ENCODE assay signal across 14 cellular contexts in genomic region chr22:30248484-30248883, GRCh38. TPM values are rescaled to one million over a fixed set of nuclear protein-coding genes. Genes with fewer than 3 reads are reported as not detected.
DNase-seq lines count a peak whose midpoint lies in the region; ATAC-seq, FAIRE-seq and TF ChIP-seq lines count a peak whose summit lies in the region.
"Had no signal": no experiment of that assay in that cellular context is flagged by ENCODE, and none has a peak within 500 bp of the region (broad histone marks: within the 10 kb centered on the region; RNA-seq: fewer than 3 reads in every experiment).

No MANE protein-coding gene starts in this region.

- H3K27ac ChIP-seq in HepG2 (ENCODE audit: extremely low read length, insufficient read depth, low read length) = no peak overlapping the region
- no peak overlapping the region for H3K27ac ChIP-seq in right lobe of liver
- H3K27ac ChIP-seq in vagina = peak overlapping the region; percentile 73
- H3K27ac ChIP-seq: prostate gland had no signal

- in situ Hi-C loops in HepG2 (cut with HindIII; ENCODE audit: extremely low pct_ligation_motif_present, low pct_unique_long_range_greater_than_20kb) = no loop called here

- H3K4me3 Mint-ChIP-seq in activated T-helper 1 cell treated with anti-CD3 and anti-CD28 coated beads, Interleukin-12 subunit alpha, Interleukin-12 subunit beta, Interleukin-2, Interleukin-4 antibody, amounts not matched to agents 30 ng/mL and 10 ng/mL and 1 ng/mL, durations not matched to agents 14 hours and 24 hours and 36 hours = peak overlapping the region; percentile 51
- peak overlapping the region; percentile 34 for H3K4me3 Mint-ChIP-seq in mesothelial cell of epicardium

- no peak for TF ChIP-seq CTCF in HepG2 (CRISPR knock-in tag; IDR thresholded peaks at IDR 0.05)
- TF ChIP-seq CTCF in right lobe of liver (IDR thresholded peaks at IDR 0.05) = no peak
- TF ChIP-seq CTCF in mesothelial cell of epicardium (IDR thresholded peaks at IDR 0.05; ENCODE audit: unreplicated experiment) = no peak
- no peak for TF ChIP-seq CTCF in vagina (IDR thresholded peaks at IDR 0.05)

- H3K27me3 Mint-ChIP-seq in activated T-helper 1 cell treated with anti-CD3 and anti-CD28 coated beads, Interleukin-12 subunit alpha, Interleukin-12 subunit beta, Interleukin-2, Interleukin-4 antibody, amounts not matched to agents 30 ng/mL and 10 ng/mL and 1 ng/mL, durations not matched to agents 14 hours and 24 hours and 36 hours (ENCODE audit: insufficient read depth) = no peaks in the 10 kb centered on the region
- no peaks in the 10 kb centered on the region for H3K27me3 Mint-ChIP-seq in mesothelial cell of epicardium (ENCODE audit: low read depth)

- TF ChIP-seq POLR2A in HepG2 (IDR thresholded peaks at IDR 0.05; ENCODE audit: insufficient read depth in 1 of 2, low read depth in 2 of 2, low read length in 2 of 2) = no peak
- no peak for TF ChIP-seq POLR2A in right lobe of liver (IDR thresholded peaks at IDR 0.05)
- no peak for TF ChIP-seq POLR2A in vagina (IDR thresholded peaks at IDR 0.05)

- H3K9me3 Mint-ChIP-seq in activated T-helper 1 cell treated with anti-CD3 and anti-CD28 coated beads, Interleukin-12 subunit alpha, Interleukin-12 subunit beta, Interleukin-2, Interleukin-4 antibody, amounts not matched to agents 30 ng/mL and 10 ng/mL and 1 ng/mL, durations not matched to agents 14 hours and 24 hours and 36 hours = no peaks in the 10 kb centered on the region
- H3K9me3 Mint-ChIP-seq in mesothelial cell of epicardium = no peaks in the 10 kb centered on the region

- peak overlapping the region; percentile 65 for H3K9ac ChIP-seq in HepG2 (ENCODE audit: insufficient read depth, low read depth, low read length)

- peak overlapping the region; percentile 49 for H3K27ac Mint-ChIP-seq in activated T-helper 1 cell treated with anti-CD3 and anti-CD28 coated beads, Interleukin-12 subunit alpha, Interleukin-12 subunit beta, Interleukin-2, Interleukin-4 antibody, amounts not matched to agents 30 ng/mL and 10 ng/mL and 1 ng/mL, durations not matched to agents 14 hours and 24 hours and 36 hours
- H3K27ac Mint-ChIP-seq in mesothelial cell of epicardium = peak overlapping the region; percentile 10

- no peaks in the 10 kb centered on the region for H3K9me3 ChIP-seq in HepG2 (ENCODE audit: low read length)
- H3K9me3 ChIP-seq in right lobe of liver = no peaks in the 10 kb centered on the region
- H3K9me3 ChIP-seq in vagina = no peaks in the 10 kb centered on the region
- H3K9me3 ChIP-seq: prostate gland had no signal

- peaks cover 67% of the 10 kb centered on the region for H3K4me1 Mint-ChIP-seq in activated T-helper 1 cell treated with anti-CD3 and anti-CD28 coated beads, Interleukin-12 subunit alpha, Interleukin-12 subunit beta, Interleukin-2, Interleukin-4 antibody, amounts not matched to agents 30 ng/mL and 10 ng/mL and 1 ng/mL, durations not matched to agents 14 hours and 24 hours and 36 hours (ENCODE audit: low read depth)
- peaks cover 54% of the 10 kb centered on the region for H3K4me1 Mint-ChIP-seq in mesothelial cell of epicardium

- peak overlapping the region; percentile 74 for H3K4me2 ChIP-seq in HepG2 (ENCODE audit: low read depth, low read length)

- WGBS in HepG2 (ENCODE audit: low lambda C conversion rate) = 57% methylated on average over 6 of the region's 6 CpGs
- WGBS in right lobe of liver (ENCODE audit: insufficient coverage, low coverage, low lambda C conversion rate, missing lambda C conversion rate) = 30% methylated on average over 4 of the region's 6 CpGs

- H3K36me3 ChIP-seq in HepG2 (replicated peaks in 1 of 2; ENCODE audit: control insufficient read depth in 1 of 2, insufficient read depth in 2 of 2, low read length in 2 of 2) = no peaks in the 10 kb centered on the region
- no peaks in the 10 kb centered on the region for H3K36me3 ChIP-seq in right lobe of liver
- no peaks in the 10 kb centered on the region for H3K36me3 ChIP-seq in vagina
- H3K36me3 ChIP-seq: prostate gland had no signal

- ATAC-seq in HepG2 (no peak), right lobe of liver (no peak), GM21515 (IDR thresholded peaks at IDR 0.05; ENCODE audit: unreplicated experiment) (no peak)

- no peaks in the 10 kb centered on the region for H4K20me1 ChIP-seq in HepG2 (ENCODE audit: insufficient read depth, low read length)

- no peak for TF ChIP-seq EP300 in HepG2 (IDR thresholded peaks at IDR 0.05; ENCODE audit: low read depth in 2 of 2, low read length in 2 of 2)
- no peak for TF ChIP-seq EP300 in HepG2 (CRISPR knock-in tag; IDR thresholded peaks at IDR 0.05; ENCODE audit: borderline replicate concordance)

- peak overlapping the region; percentile 24 to 67 (median 49); a peak in 5 of 6 replicates for H3K4me3 ChIP-seq in HepG2 (replicated peaks in 1 of 3; ENCODE audit: insufficient read depth in 1 of 3, low read depth in 2 of 3, low read length in 3 of 3)
- no peak overlapping the region for H3K4me3 ChIP-seq in right lobe of liver
- peak overlapping the region in 1 of 2 donors; percentile 15 for H3K4me3 ChIP-seq in vagina
- H3K4me3 ChIP-seq: prostate gland had no signal

- H3K4me1 ChIP-seq in HepG2 (ENCODE audit: insufficient read depth, low read length) (peaks cover 65% of the 10 kb centered on the region), right lobe of liver (peaks cover 0 to 6% (median 0%) of the 10 kb centered on the region in 4 donors), vagina (peaks cover 63% of the 10 kb centered on the region)
- H3K4me1 ChIP-seq: prostate gland had no signal

- no peaks in the 10 kb centered on the region for H3K79me2 ChIP-seq in HepG2 (ENCODE audit: insufficient read depth, low read length)

- no TSS peak for BruUV-seq in HepG2 (replicated peaks; lab: Mats Ljungman, UMichigan)

- H3K27me3 ChIP-seq in HepG2 (ENCODE audit: control insufficient read depth in 1 of 2, insufficient read depth in 2 of 2, low read length in 2 of 2) (no peaks in the 10 kb centered on the region), right lobe of liver (no peaks in the 10 kb centered on the region), vagina (no peaks in the 10 kb centered on the region)

- CTCF ChIA-PET in HepG2 (lab: Yijun Ruan, JAX; ENCODE audit: low intra/inter-chr PET ratio, low total read pairs) = no interaction called here

- no peak for DNase-seq in HepG2 (ENCODE audit: low spot score)
- DNase-seq in right lobe of liver = no peak
- no peak for DNase-seq in activated T-helper 1 cell treated with anti-CD3 and anti-CD28 coated beads, Interleukin-12 subunit alpha, Interleukin-12 subunit beta, Interleukin-2, Interleukin-4 antibody, amounts not matched to agents 30 ng/mL and 10 ng/mL and 1 ng/mL, durations not matched to agents 14 hours and 24 hours and 36 hours (ENCODE audit: low spot score)
- DNase-seq in mesothelial cell of epicardium (ENCODE audit: low spot score in 2 of 2, unreplicated experiment in 2 of 2) = no peak
- no peak for DNase-seq in vagina (ENCODE audit: extremely low spot score in 2 of 2)
- DNase-seq in NCI-H2196 (lab: John Stamatoyannopoulos, UW; ENCODE audit: unreplicated experiment) = no peak
- DNase-seq in ecto neural progenitor cell (ENCODE audit: low spot score) = no peak
- DNase-seq: caudate nucleus; GF-D8; NCI-H1417 treated with DMSO at 0.1 percent for 48 hours; NCI-H345; stimulated activated CD4-positive, alpha-beta T cell treated with anti-CD3 and anti-CD28 coated beads, Interleukin-1b, Interleukin-23, amount 100 ng/mL, for 48 hours had no signal

- intact Hi-C loops in HepG2 (cut with micrococcal nuclease; ENCODE audit: unreplicated experiment) (no loop called here), right lobe of liver (cut with DNase I) (no loop called here), vagina (cut with DNase I) (no loop called here)
- intact Hi-C loops in activated T-helper 1 cell treated with anti-CD3 and anti-CD28 coated beads, Interleukin-12 subunit alpha, Interleukin-12 subunit beta, Interleukin-2, Interleukin-4 antibody, amounts not matched to agents 30 ng/mL and 10 ng/mL and 1 ng/mL, durations not matched to agents 14 hours and 24 hours and 36 hours (cut with micrococcal nuclease) = no loop called here

- H2AFZ ChIP-seq in HepG2 (ENCODE audit: low read length) = no peak overlapping the region

- no peak for TF ChIP-seq RAD21 in HepG2 (CRISPR knock-in tag; IDR thresholded peaks at IDR 0.05)

- POLR2A ChIA-PET in HepG2 (lab: Yijun Ruan, JAX) = interaction anchor here (0.6 to 1.1 kb wide), 3 partner anchors 14 to 65 kb away, joined by 3 read pairs; no protein-coding TSS in a partner anchor

- no peak for FAIRE-seq in HepG2 (lab: Jason Lieb, UNC)

- peaks cover 24% of the 10 kb centered on the region for H3K36me3 Mint-ChIP-seq in activated T-helper 1 cell treated with anti-CD3 and anti-CD28 coated beads, Interleukin-12 subunit alpha, Interleukin-12 subunit beta, Interleukin-2, Interleukin-4 antibody, amounts not matched to agents 30 ng/mL and 10 ng/mL and 1 ng/mL, durations not matched to agents 14 hours and 24 hours and 36 hours (ENCODE audit: low read depth)
- H3K36me3 Mint-ChIP-seq in mesothelial cell of epicardium = peaks cover 6% of the 10 kb centered on the region

RNA-seq across cellular contexts. Expression of gene LIF, which starts 1.9 kb away (rescaled TPM):
- total RNA-seq in HepG2 (2016; rRNA removed; fragmentation: Illumina TruSeq; extraction: Trizol) = 1.5 and 3.6 TPM in 2 replicates
- total RNA-seq in HepG2 (2016; cell fraction: cytosol; rRNA removed; fragmentation: Illumina TruSeq; extraction: Trizol; ENCODE audit: low read depth) = 0.53 and 1.6 TPM in 2 replicates
- 1.7 and 3.2 TPM in 2 replicates for total RNA-seq in HepG2 (2016; cell fraction: insoluble cytoplasmic fraction; rRNA removed; fragmentation: Illumina TruSeq; extraction: Trizol)
- total RNA-seq in HepG2 (2016; cell fraction: membrane; rRNA removed; fragmentation: Illumina TruSeq; extraction: Trizol) = 2.6 TPM in 2 replicates
- 5.2 and 5.5 TPM in 2 replicates for total RNA-seq in HepG2 (2016; cell fraction: nucleus; rRNA removed; fragmentation: Illumina TruSeq; extraction: Trizol)
- 8.5 and 12.1 TPM in 2 replicates for polyA plus RNA-seq in HepG2 (2011; rRNA removed)
- 3.0 and 4.2 TPM in 2 replicates for polyA plus RNA-seq in HepG2 (2011; cell fraction: cytosol; rRNA removed)
- polyA plus RNA-seq in HepG2 (2011; cell fraction: nucleus; rRNA removed) = 48.8 and 59.2 TPM in 2 replicates
- 1.4 and 5.2 TPM in 2 replicates for polyA plus RNA-seq in HepG2 (2012)
- 0.17 and 0.26 TPM in 2 replicates for polyA plus RNA-seq in HepG2 (2016; cell fraction: cytosol; fragmentation: Illumina TruSeq; extraction: Trizol; ENCODE audit: low read depth)
- 1.1 and 1.3 TPM in 2 replicates for polyA plus RNA-seq in HepG2 (2016; cell fraction: insoluble cytoplasmic fraction; fragmentation: Illumina TruSeq; extraction: Trizol; ENCODE audit: low read depth)
- 0.64 and 0.93 TPM in 2 replicates for polyA plus RNA-seq in HepG2 (2016; cell fraction: membrane; fragmentation: Illumina TruSeq; extraction: Trizol; ENCODE audit: low read depth)
- 13.6 and 20.3 TPM in 2 replicates for polyA plus RNA-seq in HepG2 (2016; cell fraction: nucleus; fragmentation: Illumina TruSeq; extraction: Trizol; ENCODE audit: insufficient read depth, low read depth)
- 11.5 and 35.1 TPM in 2 replicates for polyA minus RNA-seq in HepG2 (2011; rRNA and poly(A)+ RNA removed; ENCODE audit: low replicate concordance)
- 3.8 and 5.5 TPM in 2 replicates for polyA minus RNA-seq in HepG2 (2011; cell fraction: cytosol; rRNA and poly(A)+ RNA removed)
- polyA minus RNA-seq in HepG2 (2011; cell fraction: nucleus; rRNA and poly(A)+ RNA removed) = 4.1 and 7.1 TPM in 2 replicates
- 1 to 10 TPM in 3 of 6 experiments, under 1 TPM in 1, not detected in 2; 0.15 to 2.0 (median 1.6) TPM for total RNA-seq in right lobe of liver
- total RNA-seq in activated T-helper 1 cell treated with anti-CD3 and anti-CD28 coated beads, Interleukin-12 subunit alpha, Interleukin-12 subunit beta, Interleukin-2, Interleukin-4 antibody, amounts not matched to agents 30 ng/mL and 10 ng/mL and 1 ng/mL, durations not matched to agents 14 hours and 24 hours and 36 hours = 450 and 455 TPM in 2 replicates
- 15.4 to 16.9 TPM (median 15.8 TPM) in 3 replicates for total RNA-seq in mesothelial cell of epicardium
- 0.49 TPM for total RNA-seq in vagina

RNA-seq across cellular contexts. Expression of gene OSM, which starts 18.2 kb away (rescaled TPM):
- total RNA-seq in HepG2 (2016; rRNA removed; fragmentation: Illumina TruSeq; extraction: Trizol) (not detected in 2 replicates), right lobe of liver (under 1 TPM in 4 of 6 experiments, not detected in 2; 0.10 to 0.75 (median 0.19) TPM), mesothelial cell of epicardium (not detected in 3 replicates), vagina (not detected)
- total RNA-seq in HepG2 (2016; cell fraction: cytosol; rRNA removed; fragmentation: Illumina TruSeq; extraction: Trizol; ENCODE audit: low read depth) = not detected in 2 replicates
- total RNA-seq in HepG2 (2016; cell fraction: insoluble cytoplasmic fraction; rRNA removed; fragmentation: Illumina TruSeq; extraction: Trizol) = not detected in 2 replicates
- total RNA-seq in HepG2 (2016; cell fraction: membrane; rRNA removed; fragmentation: Illumina TruSeq; extraction: Trizol) = not detected in 2 replicates
- total RNA-seq in HepG2 (2016; cell fraction: nucleus; rRNA removed; fragmentation: Illumina TruSeq; extraction: Trizol) = not detected in 2 replicates
- 0.07 TPM in 1 of 2 replicates, not detected in the other for polyA plus RNA-seq in HepG2 (2011; rRNA removed)
- polyA plus RNA-seq in HepG2 (2011; cell fraction: cytosol; rRNA removed) = 0.05 TPM in 1 of 2 replicates, not detected in the other
- not detected in 2 replicates for polyA plus RNA-seq in HepG2 (2011; cell fraction: nucleus; rRNA removed)
- 0.07 TPM in 1 of 2 replicates, not detected in the other for polyA plus RNA-seq in HepG2 (2012)
- polyA plus RNA-seq in HepG2 (2016; cell fraction: cytosol; fragmentation: Illumina TruSeq; extraction: Trizol; ENCODE audit: low read depth) = not detected in 2 replicates
- polyA plus RNA-seq in HepG2 (2016; cell fraction: insoluble cytoplasmic fraction; fragmentation: Illumina TruSeq; extraction: Trizol; ENCODE audit: low read depth) = not detected in 2 replicates
- polyA plus RNA-seq in HepG2 (2016; cell fraction: membrane; fragmentation: Illumina TruSeq; extraction: Trizol; ENCODE audit: low read depth) = not detected in 2 replicates
- not detected in 2 replicates for polyA plus RNA-seq in HepG2 (2016; cell fraction: nucleus; fragmentation: Illumina TruSeq; extraction: Trizol; ENCODE audit: insufficient read depth, low read depth)
- polyA minus RNA-seq in HepG2 (2011; rRNA and poly(A)+ RNA removed; ENCODE audit: low replicate concordance) = not detected in 2 replicates
- polyA minus RNA-seq in HepG2 (2011; cell fraction: cytosol; rRNA and poly(A)+ RNA removed) = not detected in 2 replicates
- not detected in 2 replicates for polyA minus RNA-seq in HepG2 (2011; cell fraction: nucleus; rRNA and poly(A)+ RNA removed)
- 76.7 and 78.3 TPM in 2 replicates for total RNA-seq in activated T-helper 1 cell treated with anti-CD3 and anti-CD28 coated beads, Interleukin-12 subunit alpha, Interleukin-12 subunit beta, Interleukin-2, Interleukin-4 antibody, amounts not matched to agents 30 ng/mL and 10 ng/mL and 1 ng/mL, durations not matched to agents 14 hours and 24 hours and 36 hours

RNA-seq across cellular contexts. Expression of gene CASTOR1, which starts 40.8 kb away (rescaled TPM):
- 1.1 and 2.6 TPM in 2 replicates for total RNA-seq in HepG2 (2016; rRNA removed; fragmentation: Illumina TruSeq; extraction: Trizol)
- 0.81 and 0.88 TPM in 2 replicates for total RNA-seq in HepG2 (2016; cell fraction: cytosol; rRNA removed; fragmentation: Illumina TruSeq; extraction: Trizol; ENCODE audit: low read depth)
- 0.70 and 1.2 TPM in 2 replicates for total RNA-seq in HepG2 (2016; cell fraction: insoluble cytoplasmic fraction; rRNA removed; fragmentation: Illumina TruSeq; extraction: Trizol)
- 2.4 and 2.9 TPM in 2 replicates for total RNA-seq in HepG2 (2016; cell fraction: membrane; rRNA removed; fragmentation: Illumina TruSeq; extraction: Trizol)
- 1.6 and 2.3 TPM in 2 replicates for total RNA-seq in HepG2 (2016; cell fraction: nucleus; rRNA removed; fragmentation: Illumina TruSeq; extraction: Trizol)
- polyA plus RNA-seq in HepG2 (2011; rRNA removed) = 4.4 and 6.2 TPM in 2 replicates
- 2.6 and 3.9 TPM in 2 replicates for polyA plus RNA-seq in HepG2 (2011; cell fraction: cytosol; rRNA removed)
- polyA plus RNA-seq in HepG2 (2011; cell fraction: nucleus; rRNA removed) = 14.3 and 18.8 TPM in 2 replicates
- 2.3 and 2.7 TPM in 2 replicates for polyA plus RNA-seq in HepG2 (2012)
- polyA plus RNA-seq in HepG2 (2016; cell fraction: cytosol; fragmentation: Illumina TruSeq; extraction: Trizol; ENCODE audit: low read depth) = 0.41 and 0.72 TPM in 2 replicates
- polyA plus RNA-seq in HepG2 (2016; cell fraction: insoluble cytoplasmic fraction; fragmentation: Illumina TruSeq; extraction: Trizol; ENCODE audit: low read depth) = 0.73 and 1.3 TPM in 2 replicates
- 0.99 and 1.3 TPM in 2 replicates for polyA plus RNA-seq in HepG2 (2016; cell fraction: membrane; fragmentation: Illumina TruSeq; extraction: Trizol; ENCODE audit: low read depth)
- 2.4 TPM in 1 of 2 replicates, not detected in the other for polyA plus RNA-seq in HepG2 (2016; cell fraction: nucleus; fragmentation: Illumina TruSeq; extraction: Trizol; ENCODE audit: insufficient read depth, low read depth)
- polyA minus RNA-seq in HepG2 (2011; rRNA and poly(A)+ RNA removed; ENCODE audit: low replicate concordance) = 1.4 and 5.7 TPM in 2 replicates
- 0.97 and 1.6 TPM in 2 replicates for polyA minus RNA-seq in HepG2 (2011; cell fraction: cytosol; rRNA and poly(A)+ RNA removed)
- polyA minus RNA-seq in HepG2 (2011; cell fraction: nucleus; rRNA and poly(A)+ RNA removed) = 2.3 and 2.9 TPM in 2 replicates
- 1 to 10 TPM in 5 of 6 experiments, under 1 TPM in 1; 0.86 to 8.6 (median 4.0) TPM for total RNA-seq in right lobe of liver
- 5.6 and 8.8 TPM in 2 replicates for total RNA-seq in activated T-helper 1 cell treated with anti-CD3 and anti-CD28 coated beads, Interleukin-12 subunit alpha, Interleukin-12 subunit beta, Interleukin-2, Interleukin-4 antibody, amounts not matched to agents 30 ng/mL and 10 ng/mL and 1 ng/mL, durations not matched to agents 14 hours and 24 hours and 36 hours
- total RNA-seq in mesothelial cell of epicardium = 10.9 to 13.5 TPM (median 13.5 TPM) in 3 replicates
- total RNA-seq in vagina = 51.8 TPM

Comparison
In these comparisons a context has a peak if more than half of its experiments do, and no peak if none do; other contexts are left out.
1. H3K4me3 ChIP-seq: peak in HepG2 (3 of 3); none in right lobe of liver (0 of 3).
2. RNA of gene LIF, which starts 1.9 kb away (total RNA-seq): 450 to 455 TPM in activated T-helper 1 cell treated with anti-CD3 and anti-CD28 coated beads, Interleukin-12 subunit alpha, Interleukin-12 subunit beta, Interleukin-2, Interleukin-4 antibody, amounts not matched to agents 30 ng/mL and 10 ng/mL and 1 ng/mL, durations not matched to agents 14 hours and 24 hours and 36 hours; 15.4 to 16.9 TPM in mesothelial cell of epicardium, 0.53 to 5.5 TPM in HepG2, 0.15 to 2.0 TPM in right lobe of liver and 0.49 TPM in vagina (single experiment); every median in the first group is over 10 times any median in the second.
3. RNA of gene OSM, which starts 18.2 kb away (total RNA-seq): 76.7 to 78.3 TPM in activated T-helper 1 cell treated with anti-CD3 and anti-CD28 coated beads, Interleukin-12 subunit alpha, Interleukin-12 subunit beta, Interleukin-2, Interleukin-4 antibody, amounts not matched to agents 30 ng/mL and 10 ng/mL and 1 ng/mL, durations not matched to agents 14 hours and 24 hours and 36 hours; not detected in vagina (single experiment), 0.10 to 0.75 TPM in right lobe of liver, not detected in HepG2 and not detected in mesothelial cell of epicardium; every median in the first group is over 10 times any median in the second.